10 cellular contexts compared by ENCODE assay signal in the genomic region with DNA sequence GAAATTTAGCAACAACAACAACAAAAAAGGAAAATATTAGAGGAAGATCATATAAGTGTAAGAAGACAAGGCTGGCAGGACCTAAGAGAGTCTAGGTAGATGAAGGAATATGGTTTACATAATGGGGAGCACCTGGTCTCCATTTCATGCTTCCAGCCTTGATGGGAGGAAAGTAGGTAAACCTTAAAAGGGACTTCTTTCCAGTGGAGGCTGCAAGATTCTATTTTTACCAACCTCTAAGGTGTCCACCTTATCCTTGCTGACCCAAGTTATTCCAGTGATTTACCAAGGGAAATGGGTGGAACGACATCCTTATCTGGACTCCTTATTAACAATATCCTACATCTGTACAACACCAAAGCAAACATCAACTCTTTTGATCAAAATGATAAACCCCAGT. TPM values are rescaled to one million over a fixed set of nuclear protein-coding genes. Genes with fewer than 3 reads are reported as not detected.
DNase-seq lines count a peak whose midpoint lies in the region; ATAC-seq, FAIRE-seq and TF ChIP-seq lines count a peak whose summit lies in the region.
"Had no signal": no experiment of that assay in that cellular context is flagged by ENCODE, and none has a peak within 500 bp of the region (broad histone marks: within the 10 kb centered on the region; RNA-seq: fewer than 3 reads in every experiment).

No MANE protein-coding gene starts in this region.

- no peaks in the 10 kb centered on the region for H3K9me2 ChIP-seq in OCI-LY1 (ENCODE audit: low read depth, low read length)

- H3K27ac ChIP-seq in CD8-positive, alpha-beta memory T cell (ENCODE audit: low read depth, low read length): peak overlapping the region; percentile 92
- peak overlapping the region; percentile 99 for H3K27ac ChIP-seq in OCI-LY1 (ENCODE audit: low read depth, low read length, poor library complexity, severe bottlenecking)
- H3K27ac ChIP-seq in colonic mucosa: peak overlapping the region; percentile 68
- H3K27ac ChIP-seq in pancreas: peak overlapping the region in 3 of 4 donors; percentile 65 to 90 (median 87)

- no peaks in the 10 kb centered on the region for H4K20me1 ChIP-seq in OCI-LY1 (ENCODE audit: insufficient read depth, low read length)

- intact Hi-C loops in colonic mucosa (cut with DNase I): loop anchor here (2.0 to 5.0 kb wide), 3 partner anchors 93 to 424 kb away; partner anchors contain the start of gene AJUBA
- intact Hi-C loops in pancreas (cut with DNase I): loop anchor here in 2 of 3 donors (10.0 kb wide), 2 partner anchors 96 to 296 kb away; no protein-coding TSS in a partner anchor

- no peak overlapping the region for H2AFZ ChIP-seq in OCI-LY1 (ENCODE audit: low read length)

- ATAC-seq in pancreas (no peak), omental fat pad (ENCODE audit: low FRiP score) (no peak)

- H3K79me2 ChIP-seq in OCI-LY1 (ENCODE audit: insufficient read depth, low read length): no peaks in the 10 kb centered on the region

- H3K27ac Mint-ChIP-seq in CD8-positive, alpha-beta memory T cell: peak overlapping the region; percentile 98 to 100 (median 99)

- POLR2A ChIA-PET in CD8-positive, alpha-beta memory T cell (lab: Charles Lee): interaction anchor here (1.3 to 4.9 kb wide), 2 partner anchors 8 to 11 kb away, joined by 9 to 84 read pairs; no protein-coding TSS in a partner anchor

- H3K9me3 ChIP-seq in CD8-positive, alpha-beta memory T cell (ENCODE audit: low read length): no peaks in the 10 kb centered on the region
- no peaks in the 10 kb centered on the region for H3K9me3 ChIP-seq in OCI-LY1 (ENCODE audit: low read length)
- no peaks in the 10 kb centered on the region for H3K9me3 ChIP-seq in colonic mucosa
- no peaks in the 10 kb centered on the region for H3K9me3 ChIP-seq in pancreas
- H3K9me3 ChIP-seq: HAP-1 had no signal

- H3K4me1 Mint-ChIP-seq in CD8-positive, alpha-beta memory T cell: peaks cover 86 to 97% (median 96%) of the 10 kb centered on the region in 3 donors

- H3K36me3 ChIP-seq in CD8-positive, alpha-beta memory T cell (ENCODE audit: insufficient read depth, low read length): peaks cover under 1% of the 10 kb centered on the region
- H3K36me3 ChIP-seq in OCI-LY1 (ENCODE audit: insufficient read depth, low read length) (peaks cover 7% of the 10 kb centered on the region; the same call in 1 of the 2 replicates), colonic mucosa (no peaks in the 10 kb centered on the region), pancreas (peaks cover 0 to 3% (median 0%) of the 10 kb centered on the region in 3 donors)
- H3K36me3 ChIP-seq: HAP-1 had no signal

- WGBS in pancreas, 2 donors: 47 to 55% methylated on average over 1 of the region's 1 CpG

- peaks cover 0 to 11% (median 0%) of the 10 kb centered on the region in 3 donors for H3K36me3 Mint-ChIP-seq in CD8-positive, alpha-beta memory T cell

- H3F3A ChIP-seq in OCI-LY1 (ENCODE audit: insufficient read depth, low read length): no peaks in the 10 kb centered on the region

- H3K4me3 ChIP-seq in CD8-positive, alpha-beta memory T cell (ENCODE audit: low read length): peak overlapping the region; percentile 69
- H3K4me3 ChIP-seq in OCI-LY1 (ENCODE audit: low read depth, low read length, poor library complexity, severe bottlenecking): no peak overlapping the region
- H3K4me3 ChIP-seq in colonic mucosa: no peak overlapping the region
- H3K4me3 ChIP-seq in pancreas: no peak overlapping the region
- H3K4me3 ChIP-seq: HAP-1, smooth muscle cell had no signal

- H3K9me3 Mint-ChIP-seq in CD8-positive, alpha-beta memory T cell: peaks cover 0 to 4% (median 2%) of the 10 kb centered on the region in 5 donors

- FAIRE-seq in pancreas (lab: Jason Lieb, UNC): no peak
- FAIRE-seq: HTR-8/SVneo had no signal

- CTCF ChIA-PET in CD8-positive, alpha-beta memory T cell (lab: Charles Lee): interaction anchor here (0.9 to 15.4 kb wide), 6 partner anchors 8 to 312 kb away, joined by 3 to 338 read pairs (median 9); partner anchors contain the start of gene LRP10

- H3K4me1 ChIP-seq in CD8-positive, alpha-beta memory T cell (ENCODE audit: insufficient read depth, low read length): peaks cover 91% of the 10 kb centered on the region
- H3K4me1 ChIP-seq in OCI-LY1 (ENCODE audit: insufficient read depth, low read length, severe bottlenecking) (peaks cover 83% of the 10 kb centered on the region), colonic mucosa (peaks cover 19% of the 10 kb centered on the region), pancreas (peaks cover 26 to 58% (median 51%) of the 10 kb centered on the region in 3 donors)

- H3K4me2 ChIP-seq in OCI-LY1 (ENCODE audit: low read length): peak overlapping the region; percentile 69
- H3K4me2 ChIP-seq: smooth muscle cell had no signal

- peak overlapping the region; percentile 88 for H3K9ac ChIP-seq in OCI-LY1 (ENCODE audit: low read length)
- H3K9ac ChIP-seq in colonic mucosa (ENCODE audit: low read depth in 2 of 2, low read length in 2 of 2): no peak overlapping the region

- H3K27me3 ChIP-seq in CD8-positive, alpha-beta memory T cell (ENCODE audit: insufficient read depth, low read length, poor library complexity, severe bottlenecking): no peaks in the 10 kb centered on the region
- no peaks in the 10 kb centered on the region for H3K27me3 ChIP-seq in OCI-LY1 (ENCODE audit: insufficient read depth, low read length)
- no peaks in the 10 kb centered on the region for H3K27me3 ChIP-seq in colonic mucosa
- H3K27me3 ChIP-seq in pancreas: no peaks in the 10 kb centered on the region

- TF ChIP-seq CTCF in OCI-LY1 (IDR thresholded peaks at IDR 0.05; ENCODE audit: low read length): no peak
- TF ChIP-seq CTCF in colonic mucosa (IDR thresholded peaks at IDR 0.05): no peak
- no peak for TF ChIP-seq CTCF in pancreas (IDR thresholded peaks at IDR 0.05)
- no peak for TF ChIP-seq CTCF in omental fat pad (IDR thresholded peaks at IDR 0.05)

- H3K4me3 Mint-ChIP-seq in CD8-positive, alpha-beta memory T cell: peak overlapping the region; percentile 84 to 94 (median 89)

- no peak for DNase-seq in CD8-positive, alpha-beta memory T cell
- DNase-seq in colonic mucosa (no peak), pancreas (no peak), SIG-M5 (lab: John Stamatoyannopoulos, UW) (no peak), omental fat pad (ENCODE audit: low spot score) (no peak)
- no peak for DNase-seq in stimulated activated CD4-positive, alpha-beta T cell treated with anti-CD3 and anti-CD28 coated beads, Interleukin-4, amount 100 ng/mL, for 24 hours

- H3K27me3 Mint-ChIP-seq in CD8-positive, alpha-beta memory T cell: peaks cover 0 to 8% of the 10 kb centered on the region in 2 donors

RNA-seq across cellular contexts. Expression of gene DAD1, which starts 30.0 kb away (rescaled TPM):
- total RNA-seq in CD8-positive, alpha-beta memory T cell: 100 to 1,000 TPM; 329 to 353 TPM
- 622 TPM for polyA plus RNA-seq in CD8-positive, alpha-beta memory T cell
- total RNA-seq in colonic mucosa (100 to 1,000 TPM; 163 to 219 TPM), pancreas (100 to 1,000 TPM in 1 of 6 donors, 10 to 100 TPM in 5; 63.3 to 119 (median 85.2) TPM), omental fat pad (100 to 1,000 TPM; 156 to 272 (median 244) TPM)
- 100 to 1,000 TPM in 1 of 2 donors, 10 to 100 TPM in 1; 58.2 to 178 TPM for polyA plus RNA-seq in pancreas

RNA-seq across cellular contexts. Expression of gene ABHD4, which starts 39.1 kb away (rescaled TPM):
- total RNA-seq in CD8-positive, alpha-beta memory T cell: 10 to 100 TPM in 1 of 2 experiments, 1 to 10 TPM in 1; 8.4 to 11.4 TPM
- 13.7 TPM for polyA plus RNA-seq in CD8-positive, alpha-beta memory T cell
- total RNA-seq in colonic mucosa (10 to 100 TPM; 14.5 to 32.4 TPM), pancreas (10 to 100 TPM in 3 of 6 donors, 1 to 10 TPM in 3; 7.6 to 25.9 (median 11.8) TPM), omental fat pad (10 to 100 TPM; 14.9 to 33.5 (median 21.1) TPM)
- polyA plus RNA-seq in pancreas: 10 to 100 TPM in 1 of 2 donors, 1 to 10 TPM in 1; 8.2 to 14.7 TPM
